Comparison of ENCODE assay signal across 8 cellular contexts in the genomic region with DNA sequence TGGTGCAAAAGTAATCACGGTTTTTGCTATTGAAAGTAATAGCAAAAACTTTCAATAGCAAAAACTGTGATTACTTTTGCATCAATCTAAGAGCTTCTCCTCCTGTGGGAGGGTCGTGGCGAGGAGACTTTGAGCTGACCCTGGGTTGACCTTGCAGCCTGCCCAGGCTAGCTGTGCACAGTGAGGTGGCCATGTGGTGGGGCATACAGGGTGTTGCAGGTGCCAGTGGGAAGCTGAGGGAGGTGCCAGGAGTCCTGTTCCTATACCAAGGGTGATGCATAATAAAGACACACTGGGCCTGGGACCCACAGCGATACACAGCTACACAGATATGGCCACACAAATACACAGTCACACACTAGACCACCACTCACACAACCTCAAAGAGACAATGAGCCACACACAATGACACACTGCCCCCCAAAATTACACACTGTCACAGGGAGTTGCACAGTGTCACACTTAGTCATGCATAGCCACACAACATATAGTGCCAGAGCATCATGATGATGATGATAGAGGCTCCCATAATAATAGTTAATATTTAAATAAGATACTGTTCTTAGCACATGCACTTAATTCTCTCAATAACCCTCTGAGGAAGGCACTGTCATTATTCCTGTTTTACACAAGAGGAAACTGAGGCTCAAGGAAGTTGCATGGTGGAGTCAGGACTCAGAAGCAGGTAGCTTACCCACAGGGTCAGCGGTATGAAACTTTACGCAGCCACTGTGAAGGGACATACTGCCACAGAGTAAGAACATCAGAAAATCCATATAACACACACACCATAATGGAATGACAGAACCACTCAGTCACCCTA. TPM values are rescaled to one million over a fixed set of nuclear protein-coding genes. Genes with fewer than 3 reads are reported as not detected.
A peak's percentile ranks its signal among the peaks of the same experiment; 100 is the strongest.
DNase-seq lines count a peak whose midpoint lies in the region; ATAC-seq, FAIRE-seq and TF ChIP-seq lines count a peak whose summit lies in the region.

No MANE protein-coding gene starts in this region.

- no peak for TF ChIP-seq POLR2A in H1 (IDR thresholded peaks at IDR 0.05; ENCODE audit: control extremely low read depth in 1 of 2, low read depth in 2 of 2, low read length in 2 of 2)

- H2AFZ ChIP-seq in SU-DHL-6 (ENCODE audit: low read depth, low read length, severe bottlenecking) (no peak overlapping the region), H1 (ENCODE audit: low read length) (no peak overlapping the region)

- no peak overlapping the region for H2BK120ac ChIP-seq in H1 (replicated peaks; ENCODE audit: low read depth, low read length)

- no peak for ATAC-seq in HG03159 (IDR thresholded peaks at IDR 0.05; ENCODE audit: unreplicated experiment)

- H3K9me2 ChIP-seq in DOHH2 (replicated peaks; ENCODE audit: control insufficient read depth, low read length) (no peaks in the 10 kb centered on the region), SU-DHL-6 (replicated peaks; ENCODE audit: insufficient read depth, low read length) (no peaks in the 10 kb centered on the region)

- peak overlapping the region; percentile 71 for H3K4me3 ChIP-seq in DOHH2 (ENCODE audit: low read length)
- H3K4me3 ChIP-seq in SU-DHL-6 (ENCODE audit: insufficient read depth, low read length, poor library complexity, severe bottlenecking): no peak overlapping the region
- H3K4me3 ChIP-seq in H1 (ENCODE audit: extremely low read depth in 1 of 4, insufficient read depth in 2 of 4, low read depth in 3 of 4, low read length in 4 of 4): peak overlapping the region in 2 of 4 experiments; percentile 63 to 77; a peak in 1 of 8 replicates

- H3K18ac ChIP-seq in H1 (ENCODE audit: extremely low read depth, low read length): no peak overlapping the region

- H3K27me3 ChIP-seq in DOHH2 (ENCODE audit: control insufficient read depth, low read length): peaks cover 4% of the 10 kb centered on the region; the same call in 1 of the 2 replicates
- no peaks in the 10 kb centered on the region for H3K27me3 ChIP-seq in SU-DHL-6 (ENCODE audit: low read length)
- H3K27me3 ChIP-seq in H1 (replicated peaks in 1 of 4; ENCODE audit: control insufficient read depth in 3 of 4, extremely low read depth in 1 of 4, insufficient read depth in 3 of 4, low read length in 3 of 4): peaks cover 9 to 26% (median 23%) of the 10 kb centered on the region in 4 experiments

- H3K56ac ChIP-seq in H1 (replicated peaks; ENCODE audit: insufficient read length, low read depth, low read length): no peak overlapping the region

- no peak overlapping the region for H3K14ac ChIP-seq in H1 (ENCODE audit: insufficient read length)

- H3K23ac ChIP-seq in H1 (ENCODE audit: insufficient read length): no peak overlapping the region

- H3K9ac ChIP-seq in SU-DHL-6 (ENCODE audit: low read length) (no peak overlapping the region), H1 (replicated peaks in 1 of 4; ENCODE audit: extremely low read depth in 1 of 4, low read depth in 3 of 4, low read length in 3 of 4) (no peak overlapping the region)

- 78% methylated on average over 6 of the region's 6 CpGs; no CpG with 5 or more reads in 1 of the 2 experiments for WGBS in H1 (ENCODE audit: extremely low coverage in 1 of 2, insufficient coverage in 1 of 2, insufficient read length in 1 of 2, insufficient replicate concordance in 2 of 2, low coverage in 1 of 2, low lambda C conversion rate in 2 of 2, missing lambda C conversion rate in 1 of 2), 2 experiments

- POLR2A ChIA-PET in H1 (lab: Charles Lee; ENCODE audit: partially characterized antibody): no interaction called here

- no peak overlapping the region for H3K27ac ChIP-seq in DOHH2 (ENCODE audit: low read depth, low read length)
- no peak overlapping the region for H3K27ac ChIP-seq in SU-DHL-6 (ENCODE audit: low read depth, low read length)
- H3K27ac ChIP-seq in H1 (ENCODE audit: low read depth, low read length): no peak overlapping the region

- H4K20me1 ChIP-seq in DOHH2 (ENCODE audit: control insufficient read depth, insufficient read depth, low read depth, low read length): no peaks in the 10 kb centered on the region
- H4K20me1 ChIP-seq in SU-DHL-6 (ENCODE audit: low read depth, low read length): no peaks in the 10 kb centered on the region
- H4K20me1 ChIP-seq in H1 (replicated peaks in 1 of 2; ENCODE audit: control insufficient read depth in 1 of 2, insufficient read depth in 2 of 2, low read length in 2 of 2): peaks cover 7 to 16% of the 10 kb centered on the region in 2 experiments

- no peak overlapping the region for H4K5ac ChIP-seq in H1 (ENCODE audit: insufficient read length, low read depth, low read length)

- H3K4me1 ChIP-seq in DOHH2 (ENCODE audit: control insufficient read depth, low read length) (peaks cover 17% of the 10 kb centered on the region), H1 (replicated peaks in 1 of 4; ENCODE audit: control insufficient read depth in 3 of 4, insufficient read depth in 4 of 4, low read length in 3 of 4) (peaks cover 0 to 6% (median 2%) of the 10 kb centered on the region in 4 experiments; a peak in 4 of 7 replicates)

- peak overlapping the region; percentile 84 for H3K4me2 ChIP-seq in DOHH2 (ENCODE audit: low read length)
- H3K4me2 ChIP-seq in SU-DHL-6 (ENCODE audit: low read depth, low read length, poor library complexity, severe bottlenecking): peak overlapping the region; percentile 80
- H3K4me2 ChIP-seq in H1 (ENCODE audit: insufficient read depth in 1 of 2, low read depth in 2 of 2, low read length in 2 of 2): peak overlapping the region; percentile 80 to 94; a peak in 3 of 4 replicates

- H2BK15ac ChIP-seq in H1 (ENCODE audit: low read length): no peak overlapping the region

- H4K91ac ChIP-seq in H1 (replicated peaks; ENCODE audit: insufficient read length, low read length): no peak overlapping the region

- no peak for TF ChIP-seq CTCF in DOHH2 (IDR thresholded peaks at IDR 0.05; ENCODE audit: low read depth, low read length, poor library complexity, severe bottlenecking)
- TF ChIP-seq CTCF in SU-DHL-6 (IDR thresholded peaks at IDR 0.05; ENCODE audit: insufficient read depth, low read length, poor library complexity, severe bottlenecking): no peak
- TF ChIP-seq CTCF in H1 (IDR thresholded peaks at IDR 0.05; ENCODE audit: control extremely low read depth in 1 of 3, insufficient read depth in 1 of 3, low read depth in 1 of 3, low read length in 3 of 3): no peak

- H3K36me3 ChIP-seq in DOHH2 (ENCODE audit: control insufficient read depth, low read length) (no peaks in the 10 kb centered on the region), SU-DHL-6 (ENCODE audit: low read length) (no peaks in the 10 kb centered on the region), H1 (ENCODE audit: control insufficient read depth in 2 of 4, insufficient read depth in 4 of 4, low read length in 3 of 4) (no peaks in the 10 kb centered on the region)

- no peaks in the 10 kb centered on the region for H3K79me2 ChIP-seq in DOHH2 (ENCODE audit: control insufficient read depth, low read length)
- no peaks in the 10 kb centered on the region for H3K79me2 ChIP-seq in SU-DHL-6 (ENCODE audit: insufficient read depth, low read length)
- H3K79me2 ChIP-seq in H1 (ENCODE audit: control insufficient read depth in 1 of 2, insufficient read depth in 2 of 2, low read length in 2 of 2): no peaks in the 10 kb centered on the region

- TF ChIP-seq EP300 in H1 (IDR thresholded peaks at IDR 0.05; ENCODE audit: borderline replicate concordance in 1 of 2, low read depth in 2 of 2, low read length in 2 of 2): no peak

- no peak for FAIRE-seq in H1 (lab: Jason Lieb, UNC)

- CTCF ChIA-PET in H1 (lab: Charles Lee; ENCODE audit: partially characterized antibody): interaction anchor here (1.3 to 4.3 kb wide), 4 partner anchors 14 to 56 kb away, joined by 4 to 54 read pairs (median 10); no protein-coding TSS in a partner anchor

- H3K79me1 ChIP-seq in H1 (ENCODE audit: low read depth, low read length): no peaks in the 10 kb centered on the region; the same call in 1 of the 2 replicates

- TF ChIP-seq RAD21 in H1 (IDR thresholded peaks at IDR 0.05 in 1 of 2, conservative IDR thresholded peaks at IDR 0.05 in 1 of 2; ENCODE audit: low read depth in 2 of 2, low read length in 2 of 2): no peak

- no peak overlapping the region for H2BK12ac ChIP-seq in H1 (ENCODE audit: low read depth, low read length)

- H3K23me2 ChIP-seq in H1 (ENCODE audit: low read depth, low read length): peaks cover 6% of the 10 kb centered on the region; the same call in 1 of the 2 replicates

- H3F3A ChIP-seq in DOHH2 (ENCODE audit: control insufficient read depth, insufficient read depth): no peaks in the 10 kb centered on the region
- peaks cover 17% of the 10 kb centered on the region for H3F3A ChIP-seq in SU-DHL-6 (ENCODE audit: insufficient read depth)

- intact Hi-C loops in posterior vena cava (cut with DNase I): no loop called here

- DNase-seq in H1 (ENCODE audit: low read depth in 1 of 2, low spot score in 2 of 2) (no peak), posterior vena cava (ENCODE audit: low spot score) (peak; percentile 59), NCI-H524 treated with DMSO at 0.1 percent for 48 hours (lab: John Stamatoyannopoulos, UW) (no peak), NCI-H2107 treated with DMSO at 0.1 percent for 48 hours (lab: John Stamatoyannopoulos, UW; ENCODE audit: unreplicated experiment) (no peak)
- no peak for DNase-seq in stimulated activated CD4-positive, alpha-beta T cell treated with anti-CD3 and anti-CD28 coated beads, Interleukin-12 subunit alpha, Interleukin-12 subunit beta, amount 100 ng/mL, for 4 hours

- H4K8ac ChIP-seq in H1 (ENCODE audit: extremely low read depth, insufficient read depth, low read length): no peak overlapping the region; the same call in 1 of the 2 replicates

- H2AK5ac ChIP-seq in H1 (ENCODE audit: low read depth, low read length): 0 out of 2 replicates have a peak overlapping the region, but pooled peaks have one; percentile 5

- no peak overlapping the region for H2BK20ac ChIP-seq in H1 (ENCODE audit: low read length)

- H2BK5ac ChIP-seq in H1 (ENCODE audit: low read depth, low read length): no peak overlapping the region

- no peak overlapping the region for H3K4ac ChIP-seq in H1 (replicated peaks; ENCODE audit: insufficient read length, low read depth, low read length)

- H3K9me3 ChIP-seq in DOHH2 (ENCODE audit: control insufficient read depth, insufficient read depth, low read length) (no peaks in the 10 kb centered on the region), SU-DHL-6 (ENCODE audit: insufficient read depth, low read length) (no peaks in the 10 kb centered on the region), H1 (ENCODE audit: insufficient read depth in 2 of 2, low read depth in 1 of 2, low read length in 1 of 2) (no peaks in the 10 kb centered on the region)

RNA-seq across cellular contexts. Expression of a gene that starts 6.3 kb away (rescaled TPM):
- 15.7 and 19.2 TPM in 2 replicates for total RNA-seq in H1 (2021; fragmentation: NEBNext Ultra II Directional; extraction: Animal tissue kit (Norgen Biotek cat#: 25700))
- polyA plus RNA-seq in H1 (2011; rRNA removed): 15.3 and 25.7 TPM in 2 replicates
- polyA plus RNA-seq in H1 (2011; cell fraction: cytosol; rRNA removed): 16.8 TPM
- 40.8 TPM for polyA plus RNA-seq in H1 (2011; cell fraction: nucleus; rRNA removed)
- polyA plus RNA-seq in H1 (2012, experiment 1 of 2): 10.7 to 22.5 TPM (median 19.3 TPM) in 4 replicates
- 24.9 TPM for polyA plus RNA-seq in H1 (2012, experiment 2 of 2)
- polyA plus RNA-seq in H1 (2013, experiment 1 of 2): 16.6 TPM
- polyA plus RNA-seq in H1 (2013, experiment 2 of 2): 15.4 TPM
- 15.5 and 19.6 TPM in 2 replicates for polyA minus RNA-seq in H1 (2011; rRNA and poly(A)+ RNA removed)
- polyA minus RNA-seq in H1 (2011; cell fraction: cytosol; rRNA and poly(A)+ RNA removed): 9.8 TPM
- 18.4 TPM for polyA minus RNA-seq in H1 (2011; cell fraction: nucleus; rRNA and poly(A)+ RNA removed)
- total RNA-seq in posterior vena cava: 10 to 100 TPM; 32.5 to 40.9 TPM

RNA-seq across cellular contexts. Expression of a gene that starts 15.9 kb away (rescaled TPM):
- total RNA-seq in H1 (2021; fragmentation: NEBNext Ultra II Directional; extraction: Animal tissue kit (Norgen Biotek cat#: 25700)): 0.75 and 0.76 TPM in 2 replicates
- 0.26 and 0.36 TPM in 2 replicates for polyA plus RNA-seq in H1 (2011; rRNA removed)
- polyA plus RNA-seq in H1 (2011; cell fraction: cytosol; rRNA removed): 0.31 TPM
- 3.0 TPM for polyA plus RNA-seq in H1 (2011; cell fraction: nucleus; rRNA removed)
- polyA plus RNA-seq in H1 (2012, experiment 1 of 2): 0.43 to 0.87 TPM (median 0.62 TPM) in 4 replicates
- polyA plus RNA-seq in H1 (2012, experiment 2 of 2): 0.29 TPM
- 1.4 TPM for polyA plus RNA-seq in H1 (2013, experiment 1 of 2)
- polyA plus RNA-seq in H1 (2013, experiment 2 of 2): 0.17 TPM
- polyA minus RNA-seq in H1 (2011; rRNA and poly(A)+ RNA removed): 0.63 and 1.4 TPM in 2 replicates
- 0.29 TPM for polyA minus RNA-seq in H1 (2011; cell fraction: cytosol; rRNA and poly(A)+ RNA removed)
- polyA minus RNA-seq in H1 (2011; cell fraction: nucleus; rRNA and poly(A)+ RNA removed): 3.0 TPM
- total RNA-seq in posterior vena cava: under 1 TPM; 0.14 to 0.51 TPM

RNA-seq across cellular contexts. Expression of a gene that starts 32.5 kb away (rescaled TPM):
- 4.1 and 4.6 TPM in 2 replicates for total RNA-seq in H1 (2021; fragmentation: NEBNext Ultra II Directional; extraction: Animal tissue kit (Norgen Biotek cat#: 25700))
- 4.2 and 7.4 TPM in 2 replicates for polyA plus RNA-seq in H1 (2011; rRNA removed)
- 5.9 TPM for polyA plus RNA-seq in H1 (2011; cell fraction: cytosol; rRNA removed)
- polyA plus RNA-seq in H1 (2011; cell fraction: nucleus; rRNA removed): 20.0 TPM
- 2.4 to 5.7 TPM (median 4.2 TPM) in 4 replicates for polyA plus RNA-seq in H1 (2012, experiment 1 of 2)
- 3.4 TPM for polyA plus RNA-seq in H1 (2012, experiment 2 of 2)
- 1.4 TPM for polyA plus RNA-seq in H1 (2013, experiment 1 of 2)
- polyA plus RNA-seq in H1 (2013, experiment 2 of 2): 1.5 TPM
- 7.7 and 8.0 TPM in 2 replicates for polyA minus RNA-seq in H1 (2011; rRNA and poly(A)+ RNA removed)
- polyA minus RNA-seq in H1 (2011; cell fraction: cytosol; rRNA and poly(A)+ RNA removed): 2.5 TPM
- polyA minus RNA-seq in H1 (2011; cell fraction: nucleus; rRNA and poly(A)+ RNA removed): 11.4 TPM
- 1 to 10 TPM; 3.4 to 5.9 TPM for total RNA-seq in posterior vena cava
